Comparison of ENCODE assay signal across 13 cellular contexts in genomic region chr11:3126207-3126865, GRCh38. TPM values are rescaled to one million over a fixed set of nuclear protein-coding genes. Genes with fewer than 3 reads are reported as not detected.
DNase-seq lines count a peak whose midpoint lies in the region; ATAC-seq, FAIRE-seq and TF ChIP-seq lines count a peak whose summit lies in the region.
"Had no signal": no experiment of that assay in that cellular context is flagged by ENCODE, and none has a peak within 500 bp of the region (broad histone marks: within the 10 kb centered on the region; RNA-seq: fewer than 3 reads in every experiment).

No MANE protein-coding gene starts in this region.

- H3K4me1 ChIP-seq in K562 (replicated peaks in 1 of 2; ENCODE audit: control insufficient read depth in 2 of 2, insufficient read depth in 2 of 2, low read length in 2 of 2) (peaks cover 0 to 39% of the 10 kb centered on the region in 2 experiments; a peak in 2 of 5 replicates), MM.1S (ENCODE audit: low read length) (no peaks in the 10 kb centered on the region), HAP-1 (no peaks in the 10 kb centered on the region)

- H3K27me3 ChIP-seq in K562 (ENCODE audit: control insufficient read depth in 2 of 2, insufficient read depth in 2 of 2, low read length in 2 of 2) (no peaks in the 10 kb centered on the region), MM.1S (replicated peaks; ENCODE audit: insufficient read depth, low read length) (no peaks in the 10 kb centered on the region), HAP-1 (ENCODE audit: low read depth) (no peaks in the 10 kb centered on the region)

- no peak for TF ChIP-seq EP300 in K562 (IDR thresholded peaks at IDR 0.05; ENCODE audit: low read length)

- H3K79me2 ChIP-seq in K562 (ENCODE audit: control insufficient read depth, insufficient read depth, low read length), result no peaks in the 10 kb centered on the region
- no peaks in the 10 kb centered on the region for H3K79me2 ChIP-seq in MM.1S (ENCODE audit: low read length)

- no peak overlapping the region for H3K27ac ChIP-seq in K562 (ENCODE audit: extremely low read depth, low read depth, low read length)
- H3K27ac ChIP-seq in skin epidermis, result peak overlapping the region in 13 of 21 experiments; percentile 9 to 79 (median 45)
- no peak overlapping the region for H3K27ac ChIP-seq in MM.1S (ENCODE audit: low read length)

- H3K4me3 ChIP-seq in K562 (no peak overlapping the region), skin epidermis (no peak overlapping the region), MM.1S (ENCODE audit: low read length) (no peak overlapping the region), HAP-1 (no peak overlapping the region)

- no peaks in the 10 kb centered on the region for H3K9me1 ChIP-seq in K562 (ENCODE audit: control insufficient read depth, insufficient read depth, low read length)

- intact Hi-C loops in K562 (cut with micrococcal nuclease), result no loop called here

- no TSS peak for BruUV-seq in K562 (replicated peaks; lab: Mats Ljungman, UMichigan)

- TF ChIP-seq RAD21 in K562 (CRISPR knock-in tag; conservative IDR thresholded peaks at IDR 0.05 in 1 of 2, IDR thresholded peaks at IDR 0.05 in 1 of 2), result no peak

- in situ Hi-C loops in K562 (cut with MboI) (no loop called here), HAP-1 (cut with MboI; ENCODE audit: low sequenced_read_pairs) (no loop called here)

- H3K9me2 ChIP-seq in MM.1S (replicated peaks; ENCODE audit: insufficient read depth, low read length), result no peaks in the 10 kb centered on the region

- peaks cover 4% of the 10 kb centered on the region; the same call in 1 of the 2 replicates for H4K20me1 ChIP-seq in K562 (replicated peaks; ENCODE audit: control insufficient read depth, insufficient read depth, low read length)
- H4K20me1 ChIP-seq in MM.1S (ENCODE audit: insufficient read depth, low read length), result no peaks in the 10 kb centered on the region

- DNase-seq in HPDE6-E6E7 (ENCODE audit: extremely low spot score), result peak; percentile 35
- DNase-seq in K562 (ENCODE audit: extremely low read depth in 1 of 4, low spot score in 3 of 4), result no peak
- DNase-seq in kidney glomerular epithelial cell (lab: John Stamatoyannopoulos, UW), result peak; percentile 5
- DNase-seq in MM.1S, result no peak
- DNase-seq in Kasumi-1 (lab: John Stamatoyannopoulos, UW), result no peak
- DNase-seq in HAP-1 (ENCODE audit: low spot score in 2 of 2), result no peak
- DNase-seq: NCI-H2227 treated with DMSO at 0.1 percent for 48 hours, RPMI8226 had no signal

- CTCF ChIA-PET in K562 (lab: Yijun Ruan, JAX; ENCODE audit: low intra/inter-chr PET ratio), result no interaction called here

- H3K4me2 ChIP-seq in K562 (ENCODE audit: insufficient read depth, low read length), result no peak overlapping the region
- H3K4me2 ChIP-seq in MM.1S (ENCODE audit: low read depth, low read length), result no peak overlapping the region

- H3K36me3 ChIP-seq in K562 (ENCODE audit: control insufficient read depth, insufficient read depth, low read length) (peaks cover 17% of the 10 kb centered on the region; the same call in 1 of the 3 replicates), MM.1S (replicated peaks; ENCODE audit: insufficient read depth, low read length) (no peaks in the 10 kb centered on the region), HAP-1 (replicated peaks) (no peaks in the 10 kb centered on the region)

- TF ChIP-seq POLR2A in K562 (conservative IDR thresholded peaks at IDR 0.05), result no peak

- H3K9ac ChIP-seq in K562 (ENCODE audit: insufficient read depth in 1 of 2, low read depth in 2 of 2, low read length in 2 of 2), result no peak overlapping the region
- no peak overlapping the region for H3K9ac ChIP-seq in MM.1S (ENCODE audit: low read length)

- 82% methylated on average over 17 of the region's 21 CpGs for WGBS in K562 (ENCODE audit: insufficient coverage, low coverage, missing lambda C conversion rate)

- H2AFZ ChIP-seq in K562 (ENCODE audit: low read depth, low read length), result no peak overlapping the region
- H2AFZ ChIP-seq in MM.1S (ENCODE audit: low read length), result no peak overlapping the region

- ATAC-seq in K562 (no peak), HG03159 (IDR thresholded peaks at IDR 0.05; ENCODE audit: unreplicated experiment) (no peak)
- ATAC-seq: activated T-helper 17 cell treated with anti-CD3 and anti-CD28 coated beads, Interleukin-2, amount 50 U/mL, for 72 hours had no signal

- TF ChIP-seq CTCF in K562 (IDR thresholded peaks at IDR 0.05 in 2 of 3, conservative IDR thresholded peaks at IDR 0.05 in 1 of 3; ENCODE audit: insufficient read depth in 2 of 3, low read depth in 1 of 3, low read length in 3 of 3) (no peak), MM.1S (IDR thresholded peaks at IDR 0.05; ENCODE audit: low read length) (no peak)

- POLR2A ChIA-PET in K562 (lab: Yijun Ruan, JAX), result interaction anchor here (1.4 kb wide), 1 partner anchor 18 kb away, joined by 3 read pairs; no protein-coding TSS in a partner anchor

- H3K9me3 ChIP-seq in K562 (replicated peaks; ENCODE audit: control insufficient read depth, insufficient read depth, low read depth, low read length) (no peaks in the 10 kb centered on the region), MM.1S (replicated peaks; ENCODE audit: insufficient read depth, low read length) (no peaks in the 10 kb centered on the region), HAP-1 (no peaks in the 10 kb centered on the region)

- FAIRE-seq in K562 (lab: Jason Lieb, UNC), result no peak
- FAIRE-seq: islet of Langerhans, urothelium cell line had no signal

- no peaks in the 10 kb centered on the region for H3F3A ChIP-seq in MM.1S (ENCODE audit: insufficient read depth, low read length)

TF ChIP-seq in K562, 482 proteins besides CTCF, POLR2A, EP300 and RAD21:
- TF ChIP-seq SREBF1 (IDR thresholded peaks at IDR 0.05; ENCODE audit: borderline replicate concordance, low read depth, low read length) (no peak), STAT5B (CRISPR knock-in tag; IDR thresholded peaks at IDR 0.05) (no peak), POLR2G (IDR thresholded peaks at IDR 0.05; ENCODE audit: low read depth, low read length) (0 out of 2 replicates have a peak, but pooled peaks have one; percentile 17), NCOA1 (IDR thresholded peaks at IDR 0.05; ENCODE audit: low read depth) (no peak), ARID2 (IDR thresholded peaks at IDR 0.05) (no peak), ZBTB5 (IDR thresholded peaks at IDR 0.05) (no peak), PHF21A (IDR thresholded peaks at IDR 0.05; ENCODE audit: borderline replicate concordance, low read depth) (no peak), PHB2 (IDR thresholded peaks at IDR 0.05; ENCODE audit: low read depth) (no peak)

RNA-seq across cellular contexts. Expression of gene OSBPL5, which starts 38.8 kb away (rescaled TPM):
- total RNA-seq in K562 (2011; cell fraction: chromatin; rRNA removed; ENCODE audit: low replicate concordance), result 40.9 and 87.7 TPM in 2 replicates
- 31.7 and 40.8 TPM in 2 replicates for total RNA-seq in K562 (2011; cell fraction: nucleolus; rRNA removed)
- 28.2 and 35.2 TPM in 2 replicates for total RNA-seq in K562 (2011; cell fraction: nucleoplasm; rRNA removed)
- total RNA-seq in K562 (2014; rRNA removed), result 6.6 and 8.0 TPM in 2 replicates
- 1.4 and 2.4 TPM in 2 replicates for total RNA-seq in K562 (2014; rRNA removed; fragmentation: Illumina TruSeq; extraction: Trizol)
- 6.4 and 6.5 TPM in 2 replicates for total RNA-seq in K562 (2015; rRNA removed; fragmentation: Illumina TruSeq; extraction: Trizol)
- 14.3 and 14.8 TPM in 2 replicates for total RNA-seq in K562 (2021)
- polyA plus RNA-seq in K562 (2011; rRNA removed), result 3.2 and 7.5 TPM in 2 replicates
- 3.8 and 6.2 TPM in 2 replicates for polyA plus RNA-seq in K562 (2011; cell fraction: cytosol; rRNA removed)
- polyA plus RNA-seq in K562 (2011; cell fraction: nucleus; rRNA removed), result 22.7 and 40.1 TPM in 2 replicates
- 7.8 and 10.2 TPM in 2 replicates for polyA plus RNA-seq in K562 (2012)
- 3.1 and 4.6 TPM in 2 replicates for polyA plus RNA-seq in K562 (2014; fragmentation: Illumina TruSeq; extraction: Trizol)
- polyA plus RNA-seq in K562 (2014; fragmentation: Nextera tagmentation; extraction: Ambion mirVana), result under 1 TPM; 0.06 to 0.10 TPM
- polyA plus RNA-seq in K562 (2014; rRNA removed), result 6.6 and 11.9 TPM in 2 replicates
- polyA minus RNA-seq in K562 (2011; rRNA and poly(A)+ RNA removed), result 1.6 and 1.9 TPM in 2 replicates
- polyA minus RNA-seq in K562 (2011; cell fraction: cytosol; rRNA and poly(A)+ RNA removed), result 5.9 and 6.9 TPM in 2 replicates
- polyA minus RNA-seq in K562 (2011; cell fraction: nucleus; rRNA and poly(A)+ RNA removed), result 13.1 and 15.5 TPM in 2 replicates

Comparison
In these comparisons a context has a peak if more than half of its experiments do, and no peak if none do; other contexts are left out.
1. DNase-seq: peak in HPDE6-E6E7 (single experiment) and kidney glomerular epithelial cell (single experiment); none in K562 (0 of 4), MM.1S (single experiment), Kasumi-1 (0 of 2) and HAP-1 (0 of 2).
2. H3K27ac ChIP-seq: peak in skin epidermis (13 of 21); none in K562 (single experiment) and MM.1S (single experiment).